31 cellular contexts compared by ENCODE assay signal in the genomic region with DNA sequence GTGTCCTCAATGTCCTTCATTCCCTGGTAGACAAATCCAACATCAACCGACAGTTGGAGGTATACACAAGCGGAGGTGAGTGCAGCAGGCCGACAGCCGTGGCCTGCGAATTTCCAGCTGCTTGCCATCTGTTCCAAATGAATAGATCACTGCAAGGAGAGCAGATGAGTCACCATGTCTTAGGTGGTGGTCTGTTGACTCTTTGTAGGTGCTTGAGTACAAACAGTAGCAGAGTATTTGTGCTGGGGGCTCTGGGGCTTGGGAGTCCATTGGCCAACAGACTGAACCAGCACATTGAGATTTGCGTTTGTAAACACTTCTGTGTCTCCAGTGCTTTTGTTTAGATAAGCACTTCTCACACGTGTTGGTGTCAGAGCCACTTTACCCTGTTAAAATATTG. TPM values are rescaled to one million over a fixed set of nuclear protein-coding genes. Genes with fewer than 3 reads are reported as not detected.
DNase-seq lines count a peak whose midpoint lies in the region; ATAC-seq lines count a peak whose summit lies in the region.
"Had no signal": no experiment of that assay in that cellular context is flagged by ENCODE, and none has a peak within 500 bp of the region (broad histone marks: within the 10 kb centered on the region; RNA-seq: fewer than 3 reads in every experiment).

No MANE protein-coding gene starts in this region.

- no peak overlapping the region for H3K4ac ChIP-seq in mesenchymal stem cell (ENCODE audit: low read depth in 1 of 2, low read length in 2 of 2)

- DNase-seq in NCI-H82 (lab: John Stamatoyannopoulos, UW): peak; percentile 21
- no peak for DNase-seq in NCI-H82 treated with DMSO at 0.1 percent for 48 hours (lab: John Stamatoyannopoulos, UW; ENCODE audit: unreplicated experiment)
- peak; percentile 91 for DNase-seq in NCI-H2171 treated with DMSO at 0.1 percent for 48 hours (lab: John Stamatoyannopoulos, UW)
- DNase-seq in amniotic epithelial cell (ENCODE audit: low read depth): peak; percentile 33
- peak; percentile 81 for DNase-seq in mesenchymal stem cell
- no peak for DNase-seq in T-helper 17 cell
- DNase-seq in NCI-H2227 (lab: John Stamatoyannopoulos, UW; ENCODE audit: unreplicated experiment): no peak
- DNase-seq in effector CD8-positive, alpha-beta T cell (lab: John Stamatoyannopoulos, UW): no peak
- DNase-seq: activated CD4-positive, alpha-beta T cell treated with anti-CD3 and anti-CD28 coated beads for 4 hours; activated naive CD4-positive, alpha-beta T cell treated with anti-CD3 and anti-CD28 coated beads, Interleukin-2, amount 50 U/mL, for 16 hours; activated T-cell treated with anti-CD3 and anti-CD28 coated beads, Interleukin-2, amount 50 U/mL, for 48 hours; CD8-positive, alpha-beta T cell; DMS79 treated with DMSO at 0.1 percent for 48 hours; heart left ventricle; KG1; left colon; NCI-H1417 treated with DMSO at 0.1 percent for 48 hours; NCI-H2227 treated with DMSO at 0.1 percent for 48 hours; nucleus accumbens; Peyer's patch; stimulated activated CD4-positive, alpha-beta T cell treated with anti-CD3 and anti-CD28 coated beads, Interleukin-2, amount 100 ng/mL, for 24 hours; substantia nigra; T-helper 2 cell; upper lobe of left lung had no signal

- no peak overlapping the region for H2BK5ac ChIP-seq in mesenchymal stem cell (ENCODE audit: low read depth, low read length, poor library complexity, severe bottlenecking)

- H2BK15ac ChIP-seq in mesenchymal stem cell (ENCODE audit: low read depth, poor library complexity, severe bottlenecking): no peak overlapping the region

- no peak overlapping the region for H2BK12ac ChIP-seq in mesenchymal stem cell (ENCODE audit: low read length in 2 of 2)

- ATAC-seq in T-helper 17 cell: no peak
- ATAC-seq: CD8-positive, alpha-beta T cell; heart left ventricle; left colon had no signal

- peaks cover 61 to 85% of the 10 kb centered on the region in 2 experiments for H3K36me3 ChIP-seq in mesenchymal stem cell (ENCODE audit: control insufficient read depth in 1 of 2, insufficient read depth in 2 of 2, low read depth in 1 of 2, low read length in 2 of 2)

- no peak overlapping the region for H3K14ac ChIP-seq in mesenchymal stem cell (ENCODE audit: low read length in 2 of 2)

- H2BK120ac ChIP-seq in mesenchymal stem cell (ENCODE audit: low read depth, low read length): no peak overlapping the region

- H3K9me3 ChIP-seq in mesenchymal stem cell (ENCODE audit: control insufficient read depth, low read length) (no peaks in the 10 kb centered on the region), T-helper 17 cell (ENCODE audit: control insufficient read depth, low read length, poor library complexity, severe bottlenecking) (no peaks in the 10 kb centered on the region)
- H3K9me3 ChIP-seq: heart left ventricle, Peyer's patch, upper lobe of left lung had no signal

- H3K27ac Mint-ChIP-seq in T-helper 17 cell: no peak overlapping the region
- H3K27ac Mint-ChIP-seq: CD8-positive, alpha-beta T cell; memory B cell had no signal

- no peak overlapping the region for H4K8ac ChIP-seq in mesenchymal stem cell (ENCODE audit: low read length)

- H3K4me1 ChIP-seq in mesenchymal stem cell (ENCODE audit: control insufficient read depth, insufficient read depth, low read depth, low read length): peaks cover 6% of the 10 kb centered on the region
- H3K4me1 ChIP-seq: heart left ventricle, Peyer's patch, upper lobe of left lung had no signal

- H3K27me3 ChIP-seq in mesenchymal stem cell (ENCODE audit: control insufficient read depth in 1 of 2, insufficient read depth in 1 of 2, low read length in 2 of 2): no peaks in the 10 kb centered on the region
- H3K27me3 ChIP-seq: heart left ventricle, Peyer's patch, upper lobe of left lung had no signal

- H3K27ac ChIP-seq in mesenchymal stem cell (ENCODE audit: low read length, poor library complexity, severe bottlenecking): no peak overlapping the region
- H3K27ac ChIP-seq: heart left ventricle, Peyer's patch, upper lobe of left lung had no signal

- H3K79me1 ChIP-seq in mesenchymal stem cell (replicated peaks; ENCODE audit: low read length, poor library complexity, severe bottlenecking): peaks cover 34% of the 10 kb centered on the region

- no peak overlapping the region for H3K9ac ChIP-seq in mesenchymal stem cell (ENCODE audit: low read length)

- no peak overlapping the region for H2AK5ac ChIP-seq in mesenchymal stem cell (ENCODE audit: low read length, severe bottlenecking)

- no peak overlapping the region for H3K18ac ChIP-seq in mesenchymal stem cell (ENCODE audit: low read depth in 1 of 2, low read length in 2 of 2)

- no peak overlapping the region for H3K23ac ChIP-seq in mesenchymal stem cell (ENCODE audit: low read length in 2 of 2)

- no peaks in the 10 kb centered on the region for H3K4me1 Mint-ChIP-seq in T-helper 17 cell
- H3K4me1 Mint-ChIP-seq: memory B cell had no signal

- no peak overlapping the region for H3K4me2 ChIP-seq in mesenchymal stem cell (ENCODE audit: low read length, poor library complexity, severe bottlenecking)
- H3K4me2 ChIP-seq: smooth muscle cell had no signal

- no peak overlapping the region for H3K4me3 ChIP-seq in mesenchymal stem cell (ENCODE audit: insufficient read depth in 1 of 2, low read depth in 1 of 2, low read length in 2 of 2)
- H3K4me3 ChIP-seq: heart left ventricle, Peyer's patch, smooth muscle cell, upper lobe of left lung had no signal

- H4K91ac ChIP-seq in mesenchymal stem cell (ENCODE audit: low read length): no peak overlapping the region

- H3K36me3 Mint-ChIP-seq in T-helper 17 cell (ENCODE audit: low read depth): no peaks in the 10 kb centered on the region

- no peaks in the 10 kb centered on the region for H3K27me3 Mint-ChIP-seq in T-helper 17 cell
- H3K27me3 Mint-ChIP-seq: memory B cell had no signal

- no peak overlapping the region for H2AFZ ChIP-seq in mesenchymal stem cell (ENCODE audit: low read depth, low read length)

- WGBS in mesenchymal stem cell: 62% methylated on average over 6 of the region's 7 CpGs

- no peak overlapping the region for H3K4me3 Mint-ChIP-seq in T-helper 17 cell
- H3K4me3 Mint-ChIP-seq: CD8-positive, alpha-beta T cell; memory B cell had no signal

RNA-seq across cellular contexts. Expression of a gene that starts 21.1 kb away (rescaled TPM):
- polyA plus RNA-seq in mesenchymal stem cell (2013, experiment 1 of 2): 453 TPM
- polyA plus RNA-seq in mesenchymal stem cell (2013, experiment 2 of 2): 471 TPM
- total RNA-seq in T-helper 17 cell: 100 to 1,000 TPM; 517 to 546 TPM

RNA-seq across cellular contexts. Expression of a gene that starts 26.1 kb away (rescaled TPM):
- polyA plus RNA-seq in mesenchymal stem cell (2013, experiment 1 of 2): 16.7 TPM
- polyA plus RNA-seq in mesenchymal stem cell (2013, experiment 2 of 2): 15.9 TPM
- total RNA-seq in T-helper 17 cell: 10 to 100 TPM; 21.3 to 24.4 TPM

RNA-seq across cellular contexts. Expression of a gene that starts 35.8 kb away (rescaled TPM):
- 19.9 TPM for polyA plus RNA-seq in mesenchymal stem cell (2013, experiment 1 of 2)
- 19.0 TPM for polyA plus RNA-seq in mesenchymal stem cell (2013, experiment 2 of 2)
- 10 to 100 TPM; 19.2 to 21.9 TPM for total RNA-seq in T-helper 17 cell

RNA-seq across cellular contexts. Expression of a gene that starts 47.1 kb away (rescaled TPM):
- polyA plus RNA-seq in mesenchymal stem cell (2013, experiment 1 of 2): not detected
- not detected for polyA plus RNA-seq in mesenchymal stem cell (2013, experiment 2 of 2)
- total RNA-seq in T-helper 17 cell: not detected
- total RNA-seq: A172; activated CD8-positive, alpha-beta memory T cell treated with anti-CD3 and anti-CD28 coated beads for 36 hours; cardiac septum; CD8-positive, alpha-beta T cell; H4; heart left ventricle; HT-29; left colon; Peyer's patch; smooth muscle cell; upper lobe of left lung had no signal
- polyA plus RNA-seq: heart left ventricle, smooth muscle cell had no signal

Comparison
In these comparisons a context has a peak if more than half of its experiments do, and no peak if none do; other contexts are left out.
1. DNase-seq: peak in NCI-H82 (single experiment), NCI-H2171 treated with DMSO at 0.1 percent for 48 hours (single experiment), amniotic epithelial cell (single experiment) and mesenchymal stem cell (single experiment); none in NCI-H82 treated with DMSO at 0.1 percent for 48 hours (single experiment), T-helper 17 cell (0 of 3), NCI-H2227 (single experiment) and effector CD8-positive, alpha-beta T cell (single experiment).